1 cellular context compared by ENCODE assay signal in genomic region chr11:20035701-20036601, GRCh38.
TF ChIP-seq lines count a peak whose summit lies in the region.

No MANE protein-coding gene starts in this region.

TF ChIP-seq in HepG2, 621 proteins besides CTCF, POLR2A, EP300 and RAD21 (continued from another document and continues in another):
- TF ChIP-seq, protein P1, sequence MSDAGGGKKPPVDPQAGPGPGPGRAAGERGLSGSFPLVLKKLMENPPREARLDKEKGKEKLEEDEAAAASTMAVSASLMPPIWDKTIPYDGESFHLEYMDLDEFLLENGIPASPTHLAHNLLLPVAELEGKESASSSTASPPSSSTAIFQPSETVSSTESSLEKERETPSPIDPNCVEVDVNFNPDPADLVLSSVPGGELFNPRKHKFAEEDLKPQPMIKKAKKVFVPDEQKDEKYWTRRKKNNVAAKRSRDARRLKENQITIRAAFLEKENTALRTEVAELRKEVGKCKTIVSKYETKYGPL (CRISPR knock-in tag; IDR thresholded peaks at IDR 0.05): peak; percentile 72; the same call in 1 of the 2 replicates
- peak; percentile 36 for TF ChIP-seq RBM22 (optimal IDR thresholded peaks at IDR 0.05; ENCODE audit: low read length)
- peak; percentile 58; the same call in 1 of the 2 replicates for TF ChIP-seq ZNF567 (CRISPR knock-in tag; IDR thresholded peaks at IDR 0.05; ENCODE audit: borderline replicate concordance)
- TF ChIP-seq ZNF354B (CRISPR knock-in tag; IDR thresholded peaks at IDR 0.05): no peak
- no peak for TF ChIP-seq JARID2 (CRISPR knock-in tag; IDR thresholded peaks at IDR 0.05; ENCODE audit: insufficient replicate concordance)
- no peak for TF ChIP-seq SUZ12 (IDR thresholded peaks at IDR 0.05; ENCODE audit: low read depth, low read length)
- TF ChIP-seq, protein P2, sequence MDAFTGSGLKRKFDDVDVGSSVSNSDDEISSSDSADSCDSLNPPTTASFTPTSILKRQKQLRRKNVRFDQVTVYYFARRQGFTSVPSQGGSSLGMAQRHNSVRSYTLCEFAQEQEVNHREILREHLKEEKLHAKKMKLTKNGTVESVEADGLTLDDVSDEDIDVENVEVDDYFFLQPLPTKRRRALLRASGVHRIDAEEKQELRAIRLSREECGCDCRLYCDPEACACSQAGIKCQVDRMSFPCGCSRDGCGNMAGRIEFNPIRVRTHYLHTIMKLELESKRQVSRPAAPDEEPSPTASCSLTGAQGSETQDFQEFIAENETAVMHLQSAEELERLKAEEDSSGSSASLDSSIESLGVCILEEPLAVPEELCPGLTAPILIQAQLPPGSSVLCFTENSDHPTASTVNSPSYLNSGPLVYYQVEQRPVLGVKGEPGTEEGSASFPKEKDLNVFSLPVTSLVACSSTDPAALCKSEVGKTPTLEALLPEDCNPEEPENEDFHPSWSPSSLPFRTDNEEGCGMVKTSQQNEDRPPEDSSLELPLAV (CRISPR knock-in tag; conservative IDR thresholded peaks at IDR 0.05; ENCODE audit: low read depth): no peak
- TF ChIP-seq ZHX2 (IDR thresholded peaks at IDR 0.05; ENCODE audit: low read depth): peak; percentile 77
- TF ChIP-seq ZHX2 (CRISPR knock-in tag; IDR thresholded peaks at IDR 0.05; ENCODE audit: borderline replicate concordance): peak; percentile 39; the same call in 1 of the 2 replicates
- TF ChIP-seq, protein P3, sequence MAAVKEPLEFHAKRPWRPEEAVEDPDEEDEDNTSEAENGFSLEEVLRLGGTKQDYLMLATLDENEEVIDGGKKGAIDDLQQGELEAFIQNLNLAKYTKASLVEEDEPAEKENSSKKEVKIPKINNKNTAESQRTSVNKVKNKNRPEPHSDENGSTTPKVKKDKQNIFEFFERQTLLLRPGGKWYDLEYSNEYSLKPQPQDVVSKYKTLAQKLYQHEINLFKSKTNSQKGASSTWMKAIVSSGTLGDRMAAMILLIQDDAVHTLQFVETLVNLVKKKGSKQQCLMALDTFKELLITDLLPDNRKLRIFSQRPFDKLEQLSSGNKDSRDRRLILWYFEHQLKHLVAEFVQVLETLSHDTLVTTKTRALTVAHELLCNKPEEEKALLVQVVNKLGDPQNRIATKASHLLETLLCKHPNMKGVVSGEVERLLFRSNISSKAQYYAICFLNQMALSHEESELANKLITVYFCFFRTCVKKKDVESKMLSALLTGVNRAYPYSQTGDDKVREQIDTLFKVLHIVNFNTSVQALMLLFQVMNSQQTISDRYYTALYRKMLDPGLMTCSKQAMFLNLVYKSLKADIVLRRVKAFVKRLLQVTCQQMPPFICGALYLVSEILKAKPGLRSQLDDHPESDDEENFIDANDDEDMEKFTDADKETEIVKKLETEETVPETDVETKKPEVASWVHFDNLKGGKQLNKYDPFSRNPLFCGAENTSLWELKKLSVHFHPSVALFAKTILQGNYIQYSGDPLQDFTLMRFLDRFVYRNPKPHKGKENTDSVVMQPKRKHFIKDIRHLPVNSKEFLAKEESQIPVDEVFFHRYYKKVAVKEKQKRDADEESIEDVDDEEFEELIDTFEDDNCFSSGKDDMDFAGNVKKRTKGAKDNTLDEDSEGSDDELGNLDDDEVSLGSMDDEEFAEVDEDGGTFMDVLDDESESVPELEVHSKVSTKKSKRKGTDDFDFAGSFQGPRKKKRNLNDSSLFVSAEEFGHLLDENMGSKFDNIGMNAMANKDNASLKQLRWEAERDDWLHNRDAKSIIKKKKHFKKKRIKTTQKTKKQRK (IDR thresholded peaks at IDR 0.05; ENCODE audit: low read length): no peak
- TF ChIP-seq POLR2AphosphoS5 (IDR thresholded peaks at IDR 0.05; ENCODE audit: low read depth, low read length): no peak
- TF ChIP-seq NFATC3 (CRISPR knock-in tag; IDR thresholded peaks at IDR 0.05): no peak
- TF ChIP-seq ATM (IDR thresholded peaks at IDR 0.05; ENCODE audit: borderline replicate concordance): no peak
- no peak; the same call in 1 of the 2 replicates for TF ChIP-seq BORCS8-MEF2B (CRISPR knock-in tag; IDR thresholded peaks at IDR 0.05)
- TF ChIP-seq SIN3A (IDR thresholded peaks at IDR 0.05; ENCODE audit: borderline replicate concordance, low read depth, low read length): no peak
- TF ChIP-seq ZNF839 (CRISPR knock-in tag; IDR thresholded peaks at IDR 0.05; ENCODE audit: borderline replicate concordance): no peak; the same call in 1 of the 2 replicates
- TF ChIP-seq ZNF224 (CRISPR knock-in tag; IDR thresholded peaks at IDR 0.05): peak; percentile 90; the same call in 1 of the 2 replicates
- no peak for TF ChIP-seq ZNF512 (CRISPR knock-in tag; IDR thresholded peaks at IDR 0.05)
- 0 out of 2 replicates have a peak, but pooled peaks have one; percentile 37 for TF ChIP-seq TP53 (CRISPR knock-in tag; conservative IDR thresholded peaks at IDR 0.05)
- TF ChIP-seq TBP (CRISPR knock-in tag; IDR thresholded peaks at IDR 0.05): peak; percentile 63; the same call in 1 of the 2 replicates
- no peak for TF ChIP-seq SETDB1 (CRISPR knock-in tag; IDR thresholded peaks at IDR 0.05; ENCODE audit: borderline replicate concordance)
- TF ChIP-seq THAP11 (CRISPR knock-in tag; IDR thresholded peaks at IDR 0.05): peak; percentile 75
- peak; percentile 59; the same call in 1 of the 2 replicates for TF ChIP-seq NCOR1 (IDR thresholded peaks at IDR 0.05; ENCODE audit: borderline replicate concordance, low read length)
- no peak for TF ChIP-seq MTF2 (CRISPR knock-in tag; IDR thresholded peaks at IDR 0.05; ENCODE audit: borderline replicate concordance)
- TF ChIP-seq ZNF543 (CRISPR knock-in tag; IDR thresholded peaks at IDR 0.05): peak; percentile 67; the same call in 1 of the 2 replicates
- 0 out of 2 replicates have a peak, but pooled peaks have one; percentile 61 for TF ChIP-seq MLXIP (CRISPR knock-in tag; IDR thresholded peaks at IDR 0.05; ENCODE audit: borderline replicate concordance)
- TF ChIP-seq HMGA1 (CRISPR knock-in tag; conservative IDR thresholded peaks at IDR 0.05): no peak
- peak; percentile 92 for TF ChIP-seq ZNF18 (CRISPR knock-in tag; IDR thresholded peaks at IDR 0.05; ENCODE audit: insufficient replicate concordance)
- TF ChIP-seq PHB2 (IDR thresholded peaks at IDR 0.05; ENCODE audit: partially characterized antibody): no peak
- no peak for TF ChIP-seq ZNF589 (CRISPR knock-in tag; conservative IDR thresholded peaks at IDR 0.05)
- TF ChIP-seq, protein P4, sequence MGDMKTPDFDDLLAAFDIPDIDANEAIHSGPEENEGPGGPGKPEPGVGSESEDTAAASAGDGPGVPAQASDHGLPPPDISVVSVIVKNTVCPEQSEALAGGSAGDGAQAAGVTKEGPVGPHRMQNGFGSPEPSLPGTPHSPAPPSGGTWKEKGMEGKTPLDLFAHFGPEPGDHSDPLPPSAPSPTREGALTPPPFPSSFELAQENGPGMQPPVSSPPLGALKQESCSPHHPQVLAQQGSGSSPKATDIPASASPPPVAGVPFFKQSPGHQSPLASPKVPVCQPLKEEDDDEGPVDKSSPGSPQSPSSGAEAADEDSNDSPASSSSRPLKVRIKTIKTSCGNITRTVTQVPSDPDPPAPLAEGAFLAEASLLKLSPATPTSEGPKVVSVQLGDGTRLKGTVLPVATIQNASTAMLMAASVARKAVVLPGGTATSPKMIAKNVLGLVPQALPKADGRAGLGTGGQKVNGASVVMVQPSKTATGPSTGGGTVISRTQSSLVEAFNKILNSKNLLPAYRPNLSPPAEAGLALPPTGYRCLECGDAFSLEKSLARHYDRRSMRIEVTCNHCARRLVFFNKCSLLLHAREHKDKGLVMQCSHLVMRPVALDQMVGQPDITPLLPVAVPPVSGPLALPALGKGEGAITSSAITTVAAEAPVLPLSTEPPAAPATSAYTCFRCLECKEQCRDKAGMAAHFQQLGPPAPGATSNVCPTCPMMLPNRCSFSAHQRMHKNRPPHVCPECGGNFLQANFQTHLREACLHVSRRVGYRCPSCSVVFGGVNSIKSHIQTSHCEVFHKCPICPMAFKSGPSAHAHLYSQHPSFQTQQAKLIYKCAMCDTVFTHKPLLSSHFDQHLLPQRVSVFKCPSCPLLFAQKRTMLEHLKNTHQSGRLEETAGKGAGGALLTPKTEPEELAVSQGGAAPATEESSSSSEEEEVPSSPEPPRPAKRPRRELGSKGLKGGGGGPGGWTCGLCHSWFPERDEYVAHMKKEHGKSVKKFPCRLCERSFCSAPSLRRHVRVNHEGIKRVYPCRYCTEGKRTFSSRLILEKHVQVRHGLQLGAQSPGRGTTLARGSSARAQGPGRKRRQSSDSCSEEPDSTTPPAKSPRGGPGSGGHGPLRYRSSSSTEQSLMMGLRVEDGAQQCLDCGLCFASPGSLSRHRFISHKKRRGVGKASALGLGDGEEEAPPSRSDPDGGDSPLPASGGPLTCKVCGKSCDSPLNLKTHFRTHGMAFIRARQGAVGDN (CRISPR knock-in tag; IDR thresholded peaks at IDR 0.05): peak; percentile 97
- no peak for TF ChIP-seq ZNF577 (CRISPR knock-in tag; IDR thresholded peaks at IDR 0.05; ENCODE audit: borderline replicate concordance, low read depth)
- no peak for TF ChIP-seq ZNF484 (CRISPR knock-in tag; IDR thresholded peaks at IDR 0.05; ENCODE audit: borderline replicate concordance, low read depth)
- peak; percentile 93; the same call in 1 of the 2 replicates for TF ChIP-seq ZNF451 (CRISPR knock-in tag; IDR thresholded peaks at IDR 0.05)
- no peak for TF ChIP-seq ZNF468 (CRISPR knock-in tag; IDR thresholded peaks at IDR 0.05)
- peak; percentile 80 for TF ChIP-seq JUNB (CRISPR knock-in tag; IDR thresholded peaks at IDR 0.05; ENCODE audit: borderline replicate concordance)
- peak; percentile 91; the same call in 1 of the 2 replicates for TF ChIP-seq MED13 (CRISPR knock-in tag; IDR thresholded peaks at IDR 0.05)
